ENCODE assay signal across 26 cellular contexts in the genomic region with DNA sequence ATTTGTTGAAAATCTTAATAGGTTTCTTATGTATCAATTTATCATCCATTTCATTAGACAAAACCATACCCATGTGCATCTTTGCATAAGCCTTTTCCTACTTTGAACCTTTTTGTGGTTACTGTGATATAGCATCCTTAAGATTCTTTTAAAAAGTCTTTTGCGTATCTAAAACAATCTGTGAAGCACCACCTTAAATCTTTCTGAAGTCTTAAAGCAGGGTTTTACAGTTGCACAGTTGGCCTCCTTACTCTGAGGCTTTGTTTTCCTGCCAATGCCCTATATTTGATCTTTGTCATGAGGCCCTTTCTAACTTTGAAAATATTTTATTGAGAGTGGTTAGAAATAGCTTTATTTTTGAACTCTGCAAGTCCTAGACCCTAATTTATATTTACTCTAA.
"Had no signal": no experiment of that assay in that cellular context is flagged by ENCODE, and none has a peak within 500 bp of the region (broad histone marks: within the 10 kb centered on the region; RNA-seq: fewer than 3 reads in every experiment).

No MANE protein-coding gene starts in this region.

- H3K27me3 Mint-ChIP-seq: activated CD8-positive, alpha-beta T cell treated with anti-CD3 and anti-CD28 coated beads for 36 hours; activated naive CD4-positive, alpha-beta T cell treated with anti-CD3 and anti-CD28 coated beads, Interleukin-2, amount 10 ng/mL, durations not matched to agents 7 days and 5 days; activated naive CD8-positive, alpha-beta T cell treated with anti-CD3 and anti-CD28 coated beads, Interleukin-2, amount 10 ng/mL, durations not matched to agents 7 days and 5 days had no signal

- H3K27ac ChIP-seq: Peyer's patch, RWPE1, SJCRH30 had no signal

- H3K4me2 ChIP-seq: SK-N-SH had no signal

- H3K9me3 ChIP-seq: Peyer's patch, SJCRH30, SK-N-SH had no signal

- H3K4me3 ChIP-seq: Peyer's patch, SJCRH30 had no signal

- H3K27ac Mint-ChIP-seq: activated CD8-positive, alpha-beta T cell treated with anti-CD3 and anti-CD28 coated beads for 36 hours; activated naive CD4-positive, alpha-beta T cell treated with anti-CD3 and anti-CD28 coated beads, Interleukin-2, amount 10 ng/mL, durations not matched to agents 7 days and 5 days; activated naive CD8-positive, alpha-beta T cell treated with anti-CD3 and anti-CD28 coated beads, Interleukin-2, amount 10 ng/mL, durations not matched to agents 7 days and 5 days; activated T-cell treated with anti-CD3 and anti-CD28 coated beads, Interleukin-2, amount 50 U/mL, for 72 hours; activated T-helper 2 cell treated with anti-CD3 and anti-CD28 coated beads, Interferon-gamma antibody, Interleukin-2, Interleukin-4, amounts not matched to agents 10 μg/mL and 5 μg/mL and 100 μg/mL, durations not matched to agents 14 hours and 24 hours and 36 hours had no signal

- H3K9ac ChIP-seq: SK-N-SH had no signal

- H3K27me3 ChIP-seq: Peyer's patch, SJCRH30 had no signal

- ATAC-seq: activated CD4-positive, CD25-positive, alpha-beta regulatory T cell treated with anti-CD3 and anti-CD28 coated beads, Interleukin-2, amount 50 U/mL, for 24 hours; activated CD8-positive, alpha-beta T cell treated with anti-CD3 and anti-CD28 coated beads for 36 hours; activated T-cell treated with anti-CD3 and anti-CD28 coated beads, Interleukin-2, amount 50 U/mL, for 72 hours had no signal

- H3K36me3 Mint-ChIP-seq: activated naive CD4-positive, alpha-beta T cell treated with anti-CD3 and anti-CD28 coated beads, Interleukin-2, amount 10 ng/mL, durations not matched to agents 7 days and 5 days; activated naive CD8-positive, alpha-beta T cell treated with anti-CD3 and anti-CD28 coated beads, Interleukin-2, amount 10 ng/mL, durations not matched to agents 7 days and 5 days had no signal

- H3K4me1 Mint-ChIP-seq: activated naive CD4-positive, alpha-beta T cell treated with anti-CD3 and anti-CD28 coated beads, Interleukin-2, amount 10 ng/mL, durations not matched to agents 7 days and 5 days; activated naive CD8-positive, alpha-beta T cell treated with anti-CD3 and anti-CD28 coated beads, Interleukin-2, amount 10 ng/mL, durations not matched to agents 7 days and 5 days; central memory CD8-positive, alpha-beta T cell had no signal

- H3K4me3 Mint-ChIP-seq: activated CD8-positive, alpha-beta T cell treated with anti-CD3 and anti-CD28 coated beads for 36 hours; activated naive CD4-positive, alpha-beta T cell treated with anti-CD3 and anti-CD28 coated beads, Interleukin-2, amount 10 ng/mL, durations not matched to agents 7 days and 5 days; activated naive CD8-positive, alpha-beta T cell treated with anti-CD3 and anti-CD28 coated beads, Interleukin-2, amount 10 ng/mL, durations not matched to agents 7 days and 5 days; activated T-cell treated with anti-CD3 and anti-CD28 coated beads, Interleukin-2, amount 50 U/mL, for 72 hours; central memory CD8-positive, alpha-beta T cell had no signal

- H3K4me1 ChIP-seq: Peyer's patch had no signal

- H3K9me3 Mint-ChIP-seq: activated CD8-positive, alpha-beta T cell treated with anti-CD3 and anti-CD28 coated beads for 36 hours; activated naive CD4-positive, alpha-beta T cell treated with anti-CD3 and anti-CD28 coated beads, Interleukin-2, amount 10 ng/mL, durations not matched to agents 7 days and 5 days; activated naive CD8-positive, alpha-beta T cell treated with anti-CD3 and anti-CD28 coated beads, Interleukin-2, amount 10 ng/mL, durations not matched to agents 7 days and 5 days; activated T-cell treated with anti-CD3 and anti-CD28 coated beads, Interleukin-2, amount 50 U/mL, for 72 hours; activated T-helper 2 cell treated with anti-CD3 and anti-CD28 coated beads, Interferon-gamma antibody, Interleukin-2, Interleukin-4, amounts not matched to agents 10 μg/mL and 5 μg/mL and 100 μg/mL, durations not matched to agents 14 hours and 24 hours and 36 hours; central memory CD8-positive, alpha-beta T cell had no signal

- DNase-seq: activated CD4-positive, alpha-beta T cell treated with anti-CD3 and anti-CD28 coated beads for 4 hours; activated CD8-positive, alpha-beta memory T cell treated with anti-CD3 and anti-CD28 coated beads, Interleukin-2, amount 50 U/mL, for 4 hours; activated CD8-positive, alpha-beta T cell treated with anti-CD3 and anti-CD28 coated beads for 36 hours; activated gamma-delta T cell treated with Interleukin-2 at 50 U/mL for 16 hours; activated naive CD4-positive, alpha-beta T cell treated with anti-CD3 and anti-CD28 coated beads, Interleukin-2, amount 10 ng/mL, durations not matched to agents 7 days and 5 days; activated naive CD8-positive, alpha-beta T cell treated with anti-CD3 and anti-CD28 coated beads, Interleukin-2, amount 10 ng/mL, durations not matched to agents 7 days and 5 days; activated T-cell treated with anti-CD3 and anti-CD28 coated beads, Interleukin-2, amount 50 U/mL, for 72 hours; aorta; Karpas-422; NCI-H1092; NCI-H1417; NCI-H1930; NCI-H2171; NCI-H2227 treated with DMSO at 0.1 percent for 48 hours; NCI-H446 treated with DMSO at 0.1 percent for 48 hours; NCI-H526; NCI-H82; NK-92 treated with Interleukin-12 subunit alpha and Interleukin-12 subunit beta, amount 100 ng/mL, for 24 hours; Peyer's patch; Right ventricle myocardium superior; SK-N-SH had no signal

- H3K36me3 ChIP-seq: Peyer's patch, SJCRH30 had no signal
